In genomic region chr5:141564216-141564692, GRCh38 we compare ENCODE assay signal across 8 cellular contexts. TPM values are rescaled to one million over a fixed set of nuclear protein-coding genes. Genes with fewer than 3 reads are reported as not detected.
A peak's percentile ranks its signal among the peaks of the same experiment; 100 is the strongest.
DNase-seq lines count a peak whose midpoint lies in the region; ATAC-seq, FAIRE-seq and TF ChIP-seq lines count a peak whose summit lies in the region.

No MANE protein-coding gene starts in this region.

- H3K9ac ChIP-seq in skeletal muscle satellite cell (ENCODE audit: low read depth, low read length) = peak overlapping the region; percentile 5

- FAIRE-seq in A204.1 (lab: Jason Lieb, UNC) (peak; percentile 98), GM18507 (lab: Jason Lieb, UNC) (peak; percentile 100)

- peak; percentile 95 for ATAC-seq in HG02981 (IDR thresholded peaks at IDR 0.05; ENCODE audit: unreplicated experiment)

- peaks cover 19% of the 10 kb centered on the region for H3K36me3 ChIP-seq in skeletal muscle satellite cell (ENCODE audit: insufficient read depth, low read length)

- no peak overlapping the region for H3K4me2 ChIP-seq in skeletal muscle satellite cell (ENCODE audit: low read length)

- DNase-seq in GM18507 (ENCODE audit: extremely low spot score, insufficient read length, low read depth) = peak; percentile 42
- peak; percentile 87 for DNase-seq in NCI-H1694 treated with DMSO at 0.1 percent for 48 hours (lab: John Stamatoyannopoulos, UW)
- peak in 4 of 5 experiments; percentile 23 to 95 (median 62) for DNase-seq in T-helper 2 cell
- peak; percentile 94 for DNase-seq in astrocyte of the cerebellum (ENCODE audit: low read depth)
- peak; percentile 93 for DNase-seq in iPS DF 19.7 (ENCODE audit: low read depth, low spot score)

- H3K27me3 ChIP-seq in skeletal muscle satellite cell (ENCODE audit: control insufficient read depth, insufficient read depth, low read length) = no peaks in the 10 kb centered on the region

- in situ Hi-C loops in astrocyte of the cerebellum (cut with HindIII; ENCODE audit: low sequenced_read_pairs) = no loop called here

- H3K9me3 ChIP-seq in skeletal muscle satellite cell (replicated peaks; ENCODE audit: low read length) = no peaks in the 10 kb centered on the region

- peak; percentile 88 for TF ChIP-seq CTCF in astrocyte of the cerebellum (IDR thresholded peaks at IDR 0.05; ENCODE audit: low read depth, low read length, missing control alignments)

- no peak overlapping the region for H3K4me3 ChIP-seq in astrocyte of the cerebellum (ENCODE audit: low read depth, low read length)
- H3K4me3 ChIP-seq in skeletal muscle satellite cell (ENCODE audit: low read length) = no peak overlapping the region

- peaks cover 17% of the 10 kb centered on the region for H3K4me1 ChIP-seq in skeletal muscle satellite cell (ENCODE audit: control insufficient read depth, insufficient read depth, low read length)

RNA-seq across cellular contexts. Expression of gene DIAPH1, which starts 54.5 kb away (rescaled TPM):
- total RNA-seq in skeletal muscle satellite cell (2012; rRNA removed) = 22.9 and 25.9 TPM in 2 replicates

Comparison
In these comparisons a context has a peak if more than half of its experiments do, and no peak if none do; other contexts are left out.
1. DNase-seq: peak in every context shown above with its lines; median percentile 94 in astrocyte of the cerebellum; 93 in iPS DF 19.7; 87 in NCI-H1694 treated with DMSO at 0.1 percent for 48 hours; 62 in T-helper 2 cell; 42 in GM18507.